1 cellular context compared by ENCODE assay signal in genomic region chr2:215833531-215834162, GRCh38.
TF ChIP-seq lines count a peak whose summit lies in the region.

No MANE protein-coding gene starts in this region.

TF ChIP-seq in HepG2, 621 proteins besides CTCF, POLR2A, EP300 and RAD21 (continued from another document and continues in another):
- TF ChIP-seq KMT2A (CRISPR knock-in tag; IDR thresholded peaks at IDR 0.05) (peak; percentile 25; the same call in 1 of the 2 replicates), TERF1 (CRISPR knock-in tag; IDR thresholded peaks at IDR 0.05) (no peak), GFI1 (CRISPR knock-in tag; IDR thresholded peaks at IDR 0.05; ENCODE audit: borderline replicate concordance) (peak; percentile 67; the same call in 1 of the 2 replicates), ZBTB44 (CRISPR knock-in tag; IDR thresholded peaks at IDR 0.05) (no peak), ZBTB2 (CRISPR knock-in tag; IDR thresholded peaks at IDR 0.05; ENCODE audit: low read depth) (no peak), ZNF460 (CRISPR knock-in tag; IDR thresholded peaks at IDR 0.05; ENCODE audit: borderline replicate concordance) (no peak), IKZF5 (CRISPR knock-in tag; IDR thresholded peaks at IDR 0.05) (peak; percentile 92), ZNF276 (CRISPR knock-in tag; IDR thresholded peaks at IDR 0.05; ENCODE audit: low read depth) (no peak), ONECUT2 (CRISPR knock-in tag; IDR thresholded peaks at IDR 0.05) (no peak), ZSCAN22 (CRISPR knock-in tag; IDR thresholded peaks at IDR 0.05) (no peak), ZNF605 (CRISPR knock-in tag; IDR thresholded peaks at IDR 0.05) (peak; percentile 80; the same call in 1 of the 2 replicates), ZNF225 (CRISPR knock-in tag; IDR thresholded peaks at IDR 0.05) (no peak), SUZ12 (IDR thresholded peaks at IDR 0.05; ENCODE audit: low read depth, low read length) (no peak), TP53 (CRISPR knock-in tag; conservative IDR thresholded peaks at IDR 0.05) (no peak), MXD3 (CRISPR knock-in tag; IDR thresholded peaks at IDR 0.05) (no peak), MTA3 (CRISPR knock-in tag; IDR thresholded peaks at IDR 0.05) (no peak), ZNF3 (CRISPR knock-in tag; IDR thresholded peaks at IDR 0.05) (peak; percentile 27; the same call in 1 of the 2 replicates), ZNF564 (CRISPR knock-in tag; IDR thresholded peaks at IDR 0.05) (no peak), ZNF180 (CRISPR knock-in tag; IDR thresholded peaks at IDR 0.05; ENCODE audit: borderline replicate concordance, low read depth) (no peak), FOXP1 (IDR thresholded peaks at IDR 0.05) (peak; percentile 86), FOXP1 (CRISPR knock-in tag; IDR thresholded peaks at IDR 0.05) (peak; percentile 92), BHLHE40 (IDR thresholded peaks at IDR 0.05; ENCODE audit: low read length) (no peak), NCOA5 (CRISPR knock-in tag; IDR thresholded peaks at IDR 0.05) (no peak), ZBTB4 (CRISPR knock-in tag; IDR thresholded peaks at IDR 0.05; ENCODE audit: borderline replicate concordance) (no peak), CSRNP1 (CRISPR knock-in tag; IDR thresholded peaks at IDR 0.05) (no peak), HCFC1 (IDR thresholded peaks at IDR 0.05; ENCODE audit: low read depth, low read length) (no peak), ZNF761 (CRISPR knock-in tag; conservative IDR thresholded peaks at IDR 0.05) (no peak; the same call in 1 of the 2 replicates), FOXO4 (CRISPR knock-in tag; conservative IDR thresholded peaks at IDR 0.05) (0 out of 2 replicates have a peak, but pooled peaks have one; percentile 71), ZNF317 (CRISPR knock-in tag; IDR thresholded peaks at IDR 0.05) (peak; percentile 71; the same call in 1 of the 2 replicates), ZNF644 (CRISPR knock-in tag; IDR thresholded peaks at IDR 0.05; ENCODE audit: low read depth) (peak; percentile 95), FUBP1 (CRISPR knock-in tag; IDR thresholded peaks at IDR 0.05; ENCODE audit: borderline replicate concordance) (no peak), ZNF672 (CRISPR knock-in tag; IDR thresholded peaks at IDR 0.05) (no peak), HNF4A (CRISPR knock-in tag; IDR thresholded peaks at IDR 0.05) (peak; percentile 90), ZBTB20 (CRISPR knock-in tag; IDR thresholded peaks at IDR 0.05; ENCODE audit: borderline replicate concordance, low read depth) (peak; percentile 94), ZBTB42 (CRISPR knock-in tag; IDR thresholded peaks at IDR 0.05) (0 out of 2 replicates have a peak, but pooled peaks have one; percentile 24), NFKB2 (CRISPR knock-in tag; IDR thresholded peaks at IDR 0.05; ENCODE audit: borderline replicate concordance) (no peak), CC2D1A (CRISPR knock-in tag; IDR thresholded peaks at IDR 0.05) (no peak)
- TF ChIP-seq, protein P1, sequence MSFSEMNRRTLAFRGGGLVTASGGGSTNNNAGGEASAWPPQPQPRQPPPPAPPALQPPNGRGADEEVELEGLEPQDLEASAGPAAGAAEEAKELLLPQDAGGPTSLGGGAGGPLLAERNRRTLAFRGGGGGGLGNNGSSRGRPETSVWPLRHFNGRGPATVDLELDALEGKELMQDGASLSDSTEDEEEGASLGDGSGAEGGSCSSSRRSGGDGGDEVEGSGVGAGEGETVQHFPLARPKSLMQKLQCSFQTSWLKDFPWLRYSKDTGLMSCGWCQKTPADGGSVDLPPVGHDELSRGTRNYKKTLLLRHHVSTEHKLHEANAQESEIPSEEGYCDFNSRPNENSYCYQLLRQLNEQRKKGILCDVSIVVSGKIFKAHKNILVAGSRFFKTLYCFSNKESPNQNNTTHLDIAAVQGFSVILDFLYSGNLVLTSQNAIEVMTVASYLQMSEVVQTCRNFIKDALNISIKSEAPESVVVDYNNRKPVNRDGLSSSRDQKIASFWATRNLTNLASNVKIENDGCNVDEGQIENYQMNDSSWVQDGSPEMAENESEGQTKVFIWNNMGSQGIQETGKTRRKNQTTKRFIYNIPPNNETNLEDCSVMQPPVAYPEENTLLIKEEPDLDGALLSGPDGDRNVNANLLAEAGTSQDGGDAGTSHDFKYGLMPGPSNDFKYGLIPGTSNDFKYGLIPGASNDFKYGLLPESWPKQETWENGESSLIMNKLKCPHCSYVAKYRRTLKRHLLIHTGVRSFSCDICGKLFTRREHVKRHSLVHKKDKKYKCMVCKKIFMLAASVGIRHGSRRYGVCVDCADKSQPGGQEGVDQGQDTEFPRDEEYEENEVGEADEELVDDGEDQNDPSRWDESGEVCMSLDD (CRISPR knock-in tag; IDR thresholded peaks at IDR 0.05; ENCODE audit: borderline replicate concordance) = no peak
- TF ChIP-seq, protein P2, sequence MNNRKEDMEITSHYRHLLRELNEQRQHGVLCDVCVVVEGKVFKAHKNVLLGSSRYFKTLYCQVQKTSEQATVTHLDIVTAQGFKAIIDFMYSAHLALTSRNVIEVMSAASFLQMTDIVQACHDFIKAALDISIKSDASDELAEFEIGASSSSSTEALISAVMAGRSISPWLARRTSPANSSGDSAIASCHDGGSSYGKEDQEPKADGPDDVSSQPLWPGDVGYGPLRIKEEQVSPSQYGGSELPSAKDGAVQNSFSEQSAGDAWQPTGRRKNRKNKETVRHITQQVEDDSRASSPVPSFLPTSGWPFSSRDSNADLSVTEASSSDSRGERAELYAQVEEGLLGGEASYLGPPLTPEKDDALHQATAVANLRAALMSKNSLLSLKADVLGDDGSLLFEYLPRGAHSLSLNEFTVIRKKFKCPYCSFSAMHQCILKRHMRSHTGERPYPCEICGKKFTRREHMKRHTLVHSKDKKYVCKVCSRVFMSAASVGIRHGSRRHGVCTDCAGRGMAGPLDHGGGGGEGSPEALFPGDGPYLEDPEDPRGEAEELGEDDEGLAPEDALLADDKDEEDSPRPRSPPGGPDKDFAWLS (CRISPR knock-in tag; IDR thresholded peaks at IDR 0.05; ENCODE audit: borderline replicate concordance) = no peak
